Comparison of ENCODE assay signal across 8 cellular contexts in the genomic region with DNA sequence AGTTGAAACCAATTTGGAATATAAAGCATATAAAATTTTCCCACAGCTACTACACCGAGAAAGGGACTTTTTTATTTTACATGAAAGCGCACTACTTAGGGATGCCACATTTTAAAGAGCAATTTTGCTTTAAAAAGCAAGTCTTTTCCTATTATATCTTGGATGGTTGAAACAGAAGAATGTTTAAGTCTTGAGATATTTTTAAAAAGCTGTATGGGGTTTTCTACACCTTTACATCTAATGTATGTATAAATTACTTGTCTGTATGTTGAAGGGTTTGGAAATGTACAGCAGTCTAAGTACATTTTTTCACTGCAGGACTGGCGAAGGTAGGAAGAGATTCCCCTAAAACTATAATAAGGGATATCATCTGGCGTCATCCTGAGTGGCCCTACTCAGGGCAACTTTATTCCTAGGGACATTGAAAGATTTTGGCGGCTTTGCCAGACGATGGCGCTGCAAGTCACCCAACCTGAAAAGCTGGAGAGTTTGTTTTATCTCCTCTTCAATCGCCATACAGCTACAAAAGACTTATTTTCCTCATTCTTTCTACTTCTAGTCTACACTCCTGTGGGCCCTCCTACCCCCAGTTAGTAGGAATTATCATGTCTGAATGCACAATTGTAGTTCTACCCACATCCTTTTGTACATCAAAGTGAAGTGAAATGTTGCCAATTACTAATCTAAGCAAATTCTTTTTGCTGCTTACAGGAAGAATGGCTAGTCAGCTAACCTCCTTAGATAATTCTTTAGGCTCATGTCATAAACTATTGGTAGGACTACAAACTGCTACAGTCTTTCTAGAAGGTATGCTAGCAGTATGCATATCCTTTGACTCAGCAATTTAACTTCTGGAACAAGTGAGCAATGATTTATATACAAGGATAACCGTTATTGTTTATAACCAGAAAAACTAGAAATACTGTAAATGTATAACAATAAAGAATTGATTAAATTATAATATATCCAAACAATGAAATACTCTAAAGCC. TPM values are rescaled to one million over a fixed set of nuclear protein-coding genes. Genes with fewer than 3 reads are reported as not detected.
A peak's percentile ranks its signal among the peaks of the same experiment; 100 is the strongest.
DNase-seq lines count a peak whose midpoint lies in the region; ATAC-seq and TF ChIP-seq lines count a peak whose summit lies in the region.

No MANE protein-coding gene starts in this region.

- intact Hi-C loops in heart right ventricle (cut with DNase I): loop anchor here in 9 of 10 donors (1.0 to 10.0 kb wide), 14 partner anchors 52 to 442 kb away; a partner anchor contains a TSS
- intact Hi-C loops in uterus (cut with DNase I; ENCODE audit: low total_unique reads): loop anchor here (10.0 kb wide), 1 partner anchor 412 kb away; a partner anchor contains a TSS

- H4K12ac ChIP-seq in trophoblast cell (ENCODE audit: low read depth, low read length): no peak overlapping the region

- H3K79me2 ChIP-seq in SU-DHL-6 (ENCODE audit: insufficient read depth, low read length): peaks cover 27% of the 10 kb centered on the region
- H3K79me2 ChIP-seq in trophoblast cell (ENCODE audit: control insufficient read depth, insufficient read depth, low read length, poor library complexity): peaks cover 3% of the 10 kb centered on the region

- no peaks in the 10 kb centered on the region for H3K9me3 ChIP-seq in SU-DHL-6 (ENCODE audit: insufficient read depth, low read length)
- H3K9me3 ChIP-seq in adipocyte (ENCODE audit: control insufficient read depth, low read length): no peaks in the 10 kb centered on the region
- no peaks in the 10 kb centered on the region for H3K9me3 ChIP-seq in heart right ventricle
- no peaks in the 10 kb centered on the region for H3K9me3 ChIP-seq in trophoblast cell (ENCODE audit: insufficient read depth, low read depth, low read length)
- H3K9me3 ChIP-seq in uterus: no peaks in the 10 kb centered on the region

- H2BK120ac ChIP-seq in trophoblast cell (ENCODE audit: insufficient read depth, low read length, poor library complexity): no peak overlapping the region

- H3K79me1 ChIP-seq in trophoblast cell (ENCODE audit: low read length): peaks cover 4% of the 10 kb centered on the region

- H3F3A ChIP-seq in SU-DHL-6 (ENCODE audit: insufficient read depth): peaks cover 12% of the 10 kb centered on the region

- no peak overlapping the region for H3K23ac ChIP-seq in trophoblast cell (ENCODE audit: low read length)

- H3K27ac ChIP-seq in SU-DHL-6 (ENCODE audit: low read depth, low read length) (peak overlapping the region; percentile 79), heart right ventricle (peak overlapping the region in 9 of 10 donors; percentile 93 to 97 (median 95)), trophoblast cell (ENCODE audit: low read depth, low read length) (no peak overlapping the region), uterus (peak overlapping the region; percentile 89 to 96)

- H3K9ac ChIP-seq in SU-DHL-6 (ENCODE audit: low read length): peak overlapping the region; percentile 70
- peak overlapping the region; percentile 86 for H3K9ac ChIP-seq in adipocyte (ENCODE audit: low read length)
- H3K9ac ChIP-seq in trophoblast cell (ENCODE audit: low read length): no peak overlapping the region

- H3K4ac ChIP-seq in trophoblast cell (ENCODE audit: low read depth, low read length): no peak overlapping the region

- H4K91ac ChIP-seq in trophoblast cell (ENCODE audit: low read depth, low read length): no peak overlapping the region

- WGBS in heart right ventricle, 2 donors: 8 to 9% methylated on average over 9 of the region's 9 CpGs
- WGBS in trophoblast cell (ENCODE audit: extremely low coverage, insufficient coverage, insufficient read length): no CpG with 5 or more reads among the region's 9 CpGs

- H3K14ac ChIP-seq in trophoblast cell (ENCODE audit: low read length): no peak overlapping the region

- H4K8ac ChIP-seq in trophoblast cell (ENCODE audit: low read depth, low read length): no peak overlapping the region

- H2AFZ ChIP-seq in SU-DHL-6 (ENCODE audit: low read depth, low read length, severe bottlenecking): peak overlapping the region; percentile 96
- no peak overlapping the region for H2AFZ ChIP-seq in trophoblast cell (ENCODE audit: insufficient read depth, low read length, poor library complexity)

- peak overlapping the region; percentile 99 for H3K4me3 ChIP-seq in GM12864 (ENCODE audit: low read depth, low read length)
- peak overlapping the region; percentile 79 for H3K4me3 ChIP-seq in SU-DHL-6 (ENCODE audit: insufficient read depth, low read length, poor library complexity, severe bottlenecking)
- H3K4me3 ChIP-seq in adipocyte (ENCODE audit: low read length): peak overlapping the region; percentile 88
- H3K4me3 ChIP-seq in heart right ventricle: peak overlapping the region; percentile 16 to 90 (median 76)
- H3K4me3 ChIP-seq in trophoblast cell (ENCODE audit: low read depth, low read length): no peak overlapping the region
- peak overlapping the region; percentile 85 to 94 for H3K4me3 ChIP-seq in uterus

- TF ChIP-seq CTCF in GM12864 (IDR thresholded peaks at IDR 0.05; ENCODE audit: low read depth, low read length, missing control alignments) (peak; percentile 77), SU-DHL-6 (IDR thresholded peaks at IDR 0.05; ENCODE audit: insufficient read depth, low read length, poor library complexity, severe bottlenecking) (peak; percentile 61), heart right ventricle (IDR thresholded peaks at IDR 0.05) (peak; percentile 37 to 84 (median 69)), uterus (IDR thresholded peaks at IDR 0.05) (peak; percentile 61 to 72 (median 62))

- H4K20me1 ChIP-seq in SU-DHL-6 (ENCODE audit: low read depth, low read length): no peaks in the 10 kb centered on the region

- H3K4me1 ChIP-seq in adipocyte (ENCODE audit: control insufficient read depth, insufficient read depth, low read length) (peaks cover 24% of the 10 kb centered on the region), heart right ventricle (peaks cover 0 to 29% (median 23%) of the 10 kb centered on the region in 9 donors), trophoblast cell (ENCODE audit: control insufficient read depth in 1 of 2, insufficient read depth in 2 of 2, low read length in 2 of 2) (no peaks in the 10 kb centered on the region), uterus (peaks cover 0 to 8% of the 10 kb centered on the region in 2 donors)

- H3K18ac ChIP-seq in trophoblast cell (ENCODE audit: low read length): no peak overlapping the region

- H3K36me3 ChIP-seq in SU-DHL-6 (ENCODE audit: low read length) (no peaks in the 10 kb centered on the region), adipocyte (ENCODE audit: control insufficient read depth, insufficient read depth, low read length, severe bottlenecking) (no peaks in the 10 kb centered on the region), heart right ventricle (peaks cover 0 to 7% (median 0%) of the 10 kb centered on the region in 9 donors), trophoblast cell (ENCODE audit: control insufficient read depth in 1 of 2, insufficient read depth in 2 of 2, low read length in 2 of 2) (no peaks in the 10 kb centered on the region), uterus (no peaks in the 10 kb centered on the region)

- H2AK5ac ChIP-seq in trophoblast cell (ENCODE audit: low read length): no peak overlapping the region

- TF ChIP-seq POLR2A in uterus (IDR thresholded peaks at IDR 0.05): no peak

- H3K27me3 ChIP-seq in SU-DHL-6 (ENCODE audit: low read length) (no peaks in the 10 kb centered on the region), adipocyte (replicated peaks; ENCODE audit: control insufficient read depth, insufficient read depth, low read length) (no peaks in the 10 kb centered on the region), heart right ventricle (no peaks in the 10 kb centered on the region), trophoblast cell (ENCODE audit: insufficient read depth, low read length) (no peaks in the 10 kb centered on the region), uterus (no peaks in the 10 kb centered on the region)

- ATAC-seq in HG02610 (IDR thresholded peaks at IDR 0.05; ENCODE audit: unreplicated experiment) (peak; percentile 26), heart right ventricle (peak; percentile 51 to 78 (median 69))

- no peak overlapping the region for H2BK5ac ChIP-seq in trophoblast cell (ENCODE audit: low read depth, low read length, poor library complexity)

- no peak overlapping the region for H2BK12ac ChIP-seq in trophoblast cell (ENCODE audit: low read length)

- H3K4me2 ChIP-seq in SU-DHL-6 (ENCODE audit: low read depth, low read length, poor library complexity, severe bottlenecking): peak overlapping the region; percentile 95
- H3K4me2 ChIP-seq in trophoblast cell (ENCODE audit: low read length): peak overlapping the region; percentile 74

- no peaks in the 10 kb centered on the region for H3K9me2 ChIP-seq in SU-DHL-6 (replicated peaks; ENCODE audit: insufficient read depth, low read length)

- no peak for DNase-seq in GM12864 (ENCODE audit: low read depth)
- DNase-seq in NCI-H1048 (lab: John Stamatoyannopoulos, UW): peak; percentile 40
- DNase-seq in adipocyte (ENCODE audit: low read depth): peak; percentile 95
- DNase-seq in heart right ventricle: peak; percentile 66 to 74
- DNase-seq in trophoblast cell: peak; percentile 90 to 97
- peak; percentile 69 to 72 for DNase-seq in uterus

RNA-seq across cellular contexts. Expression of a gene that starts 0.8 kb away (rescaled TPM):
- total RNA-seq in heart right ventricle: 10 to 100 TPM; 12.0 to 18.6 (median 15.5) TPM
- polyA plus RNA-seq in heart right ventricle: 10 to 100 TPM in 1 of 2 donors, 1 to 10 TPM in 1; 3.6 to 10.8 TPM
- 12.0 TPM in 2 replicates for polyA plus RNA-seq in trophoblast cell (2013)
- 10 to 100 TPM; 18.8 to 33.8 (median 25.0) TPM for total RNA-seq in uterus

RNA-seq across cellular contexts. Expression of a gene that starts 7.2 kb away (rescaled TPM):
- total RNA-seq in heart right ventricle: 10 to 100 TPM; 53.4 to 94.9 (median 65.2) TPM
- 10 to 100 TPM; 13.1 to 21.9 TPM for polyA plus RNA-seq in heart right ventricle
- 39.6 and 42.1 TPM in 2 replicates for polyA plus RNA-seq in trophoblast cell (2013)
- 10 to 100 TPM; 12.4 to 57.3 (median 33.5) TPM for total RNA-seq in uterus
